Comparison of ENCODE assay signal across 11 cellular contexts in genomic region chr12:90280564-90281058, GRCh38.
DNase-seq lines count a peak whose midpoint lies in the region; ATAC-seq and TF ChIP-seq lines count a peak whose summit lies in the region.
"Had no signal": no experiment of that assay in that cellular context is flagged by ENCODE, and none has a peak within 500 bp of the region (broad histone marks: within the 10 kb centered on the region; RNA-seq: fewer than 3 reads in every experiment).

No MANE protein-coding gene starts in this region.

- ATAC-seq in GM18505 (IDR thresholded peaks at IDR 0.05; ENCODE audit: unreplicated experiment): peak; percentile 83
- peak; percentile 73 for ATAC-seq in GM21360 (IDR thresholded peaks at IDR 0.05; ENCODE audit: unreplicated experiment)
- ATAC-seq in HG03442 (IDR thresholded peaks at IDR 0.05; ENCODE audit: unreplicated experiment): peak; percentile 74
- peak; percentile 45 for ATAC-seq in esophagus mucosa
- no peak for ATAC-seq in GM19467 (IDR thresholded peaks at IDR 0.05; ENCODE audit: unreplicated experiment)

- TF ChIP-seq POLR2A in GM18505 (IDR thresholded peaks at IDR 0.05; ENCODE audit: borderline replicate concordance, extremely low read depth, insufficient read depth, insufficient read length): no peak

- DNase-seq in UCSD-AML1 (lab: John Stamatoyannopoulos, UW; ENCODE audit: unreplicated experiment): no peak
- no peak for DNase-seq in NCI-H774 (lab: John Stamatoyannopoulos, UW)
- DNase-seq in ecto neural progenitor cell (ENCODE audit: low spot score): no peak
- DNase-seq: effector CD4-positive, alpha-beta T cell; NCI-H446 treated with DMSO at 0.1 percent for 48 hours; spleen had no signal
